In the genomic region with DNA sequence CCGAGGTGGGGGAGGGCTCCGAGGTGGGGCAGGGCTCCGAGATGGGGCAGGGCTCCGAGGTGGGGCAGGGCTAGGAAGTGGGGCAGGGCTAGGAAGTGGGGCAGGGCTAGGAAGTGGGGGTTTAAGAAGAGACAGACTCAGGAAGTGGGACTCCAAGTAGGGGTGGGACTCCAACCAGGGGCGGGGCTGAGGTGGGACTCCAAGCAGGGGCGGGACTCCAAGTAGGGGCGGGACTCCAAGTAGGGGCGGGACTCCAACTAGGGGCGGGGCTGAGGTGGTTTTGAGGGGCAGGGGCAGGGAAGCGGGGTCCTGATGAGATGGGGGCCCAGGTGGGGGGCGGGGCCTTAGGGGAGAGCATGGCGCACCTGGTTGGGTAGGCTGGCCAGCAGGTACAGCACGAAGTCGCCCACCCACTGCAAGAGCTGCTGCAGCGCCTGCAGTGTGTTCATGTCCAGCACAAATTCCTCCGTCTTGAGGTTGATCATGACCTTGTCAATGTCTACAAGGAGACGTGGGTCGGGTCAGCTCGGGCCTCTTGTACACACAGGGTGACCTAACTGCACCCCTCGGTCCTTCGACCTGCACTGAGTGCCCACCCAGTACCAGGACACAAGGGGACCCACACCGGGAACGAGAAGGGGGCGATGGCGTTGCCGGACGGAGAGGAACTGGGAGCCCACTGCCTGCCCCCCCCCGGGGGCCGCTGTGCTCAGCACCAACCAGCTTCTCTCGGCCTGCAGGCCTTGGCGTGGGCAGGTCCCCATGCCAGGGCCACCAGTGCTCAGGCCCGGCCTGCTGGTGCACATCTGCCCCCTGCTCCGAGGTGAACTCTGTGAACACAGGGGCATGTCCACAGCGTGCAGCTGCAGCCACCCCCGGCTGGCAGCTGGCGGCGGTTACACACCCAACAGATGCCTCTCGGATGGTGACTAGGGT, we compare ENCODE assay signal across 8 cellular contexts. TPM values are rescaled to one million over a fixed set of nuclear protein-coding genes. Genes with fewer than 3 reads are reported as not detected.
DNase-seq lines count a peak whose midpoint lies in the region; ATAC-seq and TF ChIP-seq lines count a peak whose summit lies in the region.

No MANE protein-coding gene starts in this region.

- peaks cover 10% of the 10 kb centered on the region for H3K9me3 Mint-ChIP-seq in glutamatergic neuron (ENCODE audit: unreplicated experiment)

- ATAC-seq in DND-41 (ENCODE audit: insufficient read depth, low read depth) (peak; percentile 91), GM19397 (IDR thresholded peaks at IDR 0.05; ENCODE audit: unreplicated experiment) (no peak)

- TF ChIP-seq CTCF in DND-41 (IDR thresholded peaks at IDR 0.05; ENCODE audit: borderline replicate concordance, extremely low read depth, low read length, poor library complexity, severe bottlenecking) (no peak), NB4 (IDR thresholded peaks at IDR 0.05; ENCODE audit: low read depth, low read length) (no peak), glutamatergic neuron (IDR thresholded peaks at IDR 0.05; ENCODE audit: partially characterized antibody, unreplicated experiment) (no peak)

- H3K79me2 ChIP-seq in DND-41 (ENCODE audit: insufficient read depth, low read length) = no peaks in the 10 kb centered on the region

- H3K9me3 ChIP-seq in DND-41 (ENCODE audit: insufficient read depth, low read length, severe bottlenecking) = no peaks in the 10 kb centered on the region

- peaks cover 65% of the 10 kb centered on the region for H3K36me3 ChIP-seq in DND-41 (ENCODE audit: insufficient read depth, low read length)

- H3K9ac ChIP-seq in DND-41 (ENCODE audit: low read depth, low read length) = no peak overlapping the region

- no peak overlapping the region for H3K4me3 ChIP-seq in DND-41 (ENCODE audit: low read depth in 1 of 2, low read length in 2 of 2)
- no peak overlapping the region for H3K4me3 ChIP-seq in NB4 (ENCODE audit: low read depth, low read length)

- no peaks in the 10 kb centered on the region for H3K36me3 Mint-ChIP-seq in glutamatergic neuron (ENCODE audit: unreplicated experiment)

- peaks cover 5% of the 10 kb centered on the region for H3K27me3 Mint-ChIP-seq in glutamatergic neuron (ENCODE audit: unreplicated experiment)

- DNase-seq in DND-41 (peak; percentile 80), NB4 (ENCODE audit: low read depth) (peak; percentile 68), glutamatergic neuron (peak; percentile 55), hippocampal formation (lab: John Stamatoyannopoulos, UW) (no peak), putamen (ENCODE audit: low spot score) (no peak)
- peak; percentile 79 for DNase-seq in activated CD8-positive, alpha-beta memory T cell treated with anti-CD3 and anti-CD28 coated beads for 24 hours
- peak; percentile 71 for DNase-seq in stimulated activated naive CD4-positive, alpha-beta T cell treated with Interleukin-2 at 50 U/mL for 16 hours (lab: John Stamatoyannopoulos, UW)

- TF ChIP-seq POLR2A in NB4 (IDR thresholded peaks at IDR 0.05; ENCODE audit: extremely low read depth, insufficient read length) = no peak

- no peak overlapping the region for H2AFZ ChIP-seq in DND-41 (ENCODE audit: low read depth, low read length)

- no peaks in the 10 kb centered on the region for H3K4me1 ChIP-seq in DND-41 (ENCODE audit: insufficient read depth, low read length)

- H3K4me1 Mint-ChIP-seq in glutamatergic neuron (ENCODE audit: low read depth, unreplicated experiment) = peaks cover 1% of the 10 kb centered on the region

- H3K27me3 ChIP-seq in DND-41 (ENCODE audit: insufficient read depth, low read length, poor library complexity) = no peaks in the 10 kb centered on the region

- no peak overlapping the region for H3K4me2 ChIP-seq in DND-41 (ENCODE audit: insufficient read depth, low read length)

- no peak overlapping the region for H3K27ac ChIP-seq in DND-41 (ENCODE audit: low read length)

- H4K20me1 ChIP-seq in DND-41 (ENCODE audit: insufficient read depth, low read length) = peaks cover 5% of the 10 kb centered on the region; the same call in 1 of the 2 replicates

- H3K4me3 Mint-ChIP-seq in glutamatergic neuron (ENCODE audit: unreplicated experiment) = no peak overlapping the region

- no peak overlapping the region for H3K27ac Mint-ChIP-seq in glutamatergic neuron (ENCODE audit: unreplicated experiment)

RNA-seq across cellular contexts. Expression of a gene that starts 13.9 kb away (rescaled TPM):
- not detected for total RNA-seq in glutamatergic neuron (ENCODE audit: unreplicated experiment)

RNA-seq across cellular contexts. Expression of a gene that starts 19.6 kb away (rescaled TPM):
- total RNA-seq in glutamatergic neuron (ENCODE audit: unreplicated experiment) = 65.0 TPM

RNA-seq across cellular contexts. Expression of a gene that starts 19.9 kb away (rescaled TPM):
- total RNA-seq in glutamatergic neuron (ENCODE audit: unreplicated experiment) = not detected

RNA-seq across cellular contexts. Expression of a gene that starts 21.2 kb away (rescaled TPM):
- not detected for total RNA-seq in glutamatergic neuron (ENCODE audit: unreplicated experiment)

RNA-seq across cellular contexts. Expression of a gene that starts 32.6 kb away (rescaled TPM):
- total RNA-seq in glutamatergic neuron (ENCODE audit: unreplicated experiment) = not detected

Comparison
In these comparisons a context has a peak if more than half of its experiments do, and no peak if none do; other contexts are left out.
1. DNase-seq: peak in DND-41 (single experiment), NB4 (single experiment), activated CD8-positive, alpha-beta memory T cell treated with anti-CD3 and anti-CD28 coated beads for 24 hours (single experiment), glutamatergic neuron (single experiment) and stimulated activated naive CD4-positive, alpha-beta T cell treated with Interleukin-2 at 50 U/mL for 16 hours (single experiment); none in hippocampal formation (0 of 2) and putamen (single experiment).